2 cellular contexts compared by ENCODE assay signal in genomic region chr15:40160021-40160420, GRCh38.
TF ChIP-seq lines count a peak whose summit lies in the region.

No MANE protein-coding gene starts in this region.

TF ChIP-seq in A549, 52 proteins besides CTCF, POLR2A, EP300 and RAD21:
- TF ChIP-seq CBX8 (IDR thresholded peaks at IDR 0.05) (no peak), BCL3 (IDR thresholded peaks at IDR 0.05) (no peak), MYC (IDR thresholded peaks at IDR 0.05; ENCODE audit: borderline replicate concordance, low read length) (no peak), FOXS1 (CRISPR knock-in tag; IDR thresholded peaks at IDR 0.05) (no peak), EHMT2 (IDR thresholded peaks at IDR 0.05; ENCODE audit: low read depth) (no peak)

TF ChIP-seq in IMR-90, 13 proteins besides CTCF, POLR2A, EP300 and RAD21:
- no peak for TF ChIP-seq MAFK (IDR thresholded peaks at IDR 0.05; ENCODE audit: low read depth, low read length)
- TF ChIP-seq FOS (IDR thresholded peaks at IDR 0.05; ENCODE audit: low read depth, low read length): no peak
- TF ChIP-seq MXI1 (IDR thresholded peaks at IDR 0.05; ENCODE audit: borderline replicate concordance, low read depth, low read length): no peak
- no peak for TF ChIP-seq BHLHE40 (IDR thresholded peaks at IDR 0.05; ENCODE audit: low read depth, low read length)
- no peak for TF ChIP-seq SMC3 (IDR thresholded peaks at IDR 0.05; ENCODE audit: low read depth, low read length)
- TF ChIP-seq CEBPB (IDR thresholded peaks at IDR 0.05; ENCODE audit: low read depth, low read length): no peak
- TF ChIP-seq NFE2L2 (IDR thresholded peaks at IDR 0.05; ENCODE audit: low read depth, low read length): no peak
- no peak for TF ChIP-seq RCOR1 (IDR thresholded peaks at IDR 0.05; ENCODE audit: insufficient replicate concordance, low read length)
- TF ChIP-seq CHD1 (IDR thresholded peaks at IDR 0.05; ENCODE audit: low read depth, low read length): no peak
- TF ChIP-seq MAZ (IDR thresholded peaks at IDR 0.05; ENCODE audit: borderline replicate concordance, low read depth, low read length): no peak
- TF ChIP-seq RFX5 (IDR thresholded peaks at IDR 0.05; ENCODE audit: low read depth, low read length): no peak
- TF ChIP-seq ELK1 (IDR thresholded peaks at IDR 0.05; ENCODE audit: borderline replicate concordance, low read depth, low read length): no peak
- no peak for TF ChIP-seq USF2 (IDR thresholded peaks at IDR 0.05; ENCODE audit: low read depth, low read length)
